1 cellular context compared by ENCODE assay signal in genomic region chr19:19775891-19776205, GRCh38.
TF ChIP-seq lines count a peak whose summit lies in the region.

No MANE protein-coding gene starts in this region.

TF ChIP-seq in K562, 482 proteins besides CTCF, POLR2A, EP300 and RAD21:
- TF ChIP-seq ZNF12 (CRISPR knock-in tag; IDR thresholded peaks at IDR 0.05) (0 out of 2 replicates have a peak, but pooled peaks have one; percentile 23), ARID2 (IDR thresholded peaks at IDR 0.05) (no peak), ERF (CRISPR knock-in tag; IDR thresholded peaks at IDR 0.05) (0 out of 2 replicates have a peak, but pooled peaks have one; percentile 28), CBX5 (IDR thresholded peaks at IDR 0.05; ENCODE audit: borderline replicate concordance, low read depth) (no peak)
